1 cellular context compared by ENCODE assay signal in genomic region chr6:52635049-52635577, GRCh38.
TF ChIP-seq lines count a peak whose summit lies in the region.

No MANE protein-coding gene starts in this region.

TF ChIP-seq in K562, 482 proteins besides CTCF, POLR2A, EP300 and RAD21 (continued from another document and continues in another):
- no peak for TF ChIP-seq HINFP (tag; conservative IDR thresholded peaks at IDR 0.05; ENCODE audit: low read depth)
- TF ChIP-seq FOXO4 (CRISPR knock-in tag; IDR thresholded peaks at IDR 0.05), result no peak
- no peak for TF ChIP-seq ZNF324 (CRISPR knock-in tag; IDR thresholded peaks at IDR 0.05)
- no peak for TF ChIP-seq GTF2F1 (IDR thresholded peaks at IDR 0.05; ENCODE audit: low read depth, low read length)
- TF ChIP-seq, protein P1, sequence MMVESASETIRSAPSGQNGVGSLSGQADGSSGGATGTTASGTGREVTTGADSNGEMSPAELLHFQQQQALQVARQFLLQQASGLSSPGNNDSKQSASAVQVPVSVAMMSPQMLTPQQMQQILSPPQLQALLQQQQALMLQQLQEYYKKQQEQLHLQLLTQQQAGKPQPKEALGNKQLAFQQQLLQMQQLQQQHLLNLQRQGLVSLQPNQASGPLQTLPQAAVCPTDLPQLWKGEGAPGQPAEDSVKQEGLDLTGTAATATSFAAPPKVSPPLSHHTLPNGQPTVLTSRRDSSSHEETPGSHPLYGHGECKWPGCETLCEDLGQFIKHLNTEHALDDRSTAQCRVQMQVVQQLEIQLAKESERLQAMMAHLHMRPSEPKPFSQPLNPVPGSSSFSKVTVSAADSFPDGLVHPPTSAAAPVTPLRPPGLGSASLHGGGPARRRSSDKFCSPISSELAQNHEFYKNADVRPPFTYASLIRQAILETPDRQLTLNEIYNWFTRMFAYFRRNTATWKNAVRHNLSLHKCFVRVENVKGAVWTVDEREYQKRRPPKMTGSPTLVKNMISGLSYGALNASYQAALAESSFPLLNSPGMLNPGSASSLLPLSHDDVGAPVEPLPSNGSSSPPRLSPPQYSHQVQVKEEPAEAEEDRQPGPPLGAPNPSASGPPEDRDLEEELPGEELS (CRISPR knock-in tag; IDR thresholded peaks at IDR 0.05; ENCODE audit: borderline replicate concordance), result no peak
- no peak for TF ChIP-seq CBX2 (IDR thresholded peaks at IDR 0.05; ENCODE audit: insufficient read depth, low read length, poor library complexity, severe bottlenecking)
- TF ChIP-seq SRSF9 (IDR thresholded peaks at IDR 0.05; ENCODE audit: borderline replicate concordance, low read depth, low read length), result no peak
- TF ChIP-seq POLR2H (tag; IDR thresholded peaks at IDR 0.05; ENCODE audit: low read depth), result 0 out of 2 replicates have a peak, but pooled peaks have one; percentile 11
- TF ChIP-seq RBM34 (IDR thresholded peaks at IDR 0.05; ENCODE audit: borderline replicate concordance, insufficient read depth, low read length), result no peak
- no peak for TF ChIP-seq MYNN (IDR thresholded peaks at IDR 0.05)
- TF ChIP-seq MYNN (CRISPR knock-in tag; IDR thresholded peaks at IDR 0.05), result no peak
- TF ChIP-seq EGR1 (conservative IDR thresholded peaks at IDR 0.05), result no peak
- TF ChIP-seq NFIX (CRISPR knock-in tag; IDR thresholded peaks at IDR 0.05; ENCODE audit: low read depth), result no peak
- no peak for TF ChIP-seq ZNF277 (CRISPR knock-in tag; IDR thresholded peaks at IDR 0.05; ENCODE audit: borderline replicate concordance)
- TF ChIP-seq ZNF217 (CRISPR knock-in tag; IDR thresholded peaks at IDR 0.05), result no peak
- no peak for TF ChIP-seq HNRNPH1 (optimal IDR thresholded peaks at IDR 0.05; ENCODE audit: low read depth, low read length)
- TF ChIP-seq TBP (optimal IDR thresholded peaks at IDR 0.05; ENCODE audit: low read depth, low read length), result no peak
- TF ChIP-seq TOE1 (IDR thresholded peaks at IDR 0.05; ENCODE audit: borderline replicate concordance), result no peak
- TF ChIP-seq TOE1 (CRISPR knock-in tag; IDR thresholded peaks at IDR 0.05; ENCODE audit: borderline replicate concordance, low read depth), result no peak
- no peak for TF ChIP-seq HDAC6 (IDR thresholded peaks at IDR 0.05; ENCODE audit: low read depth, low read length)
- no peak for TF ChIP-seq ZNF76 (CRISPR knock-in tag; IDR thresholded peaks at IDR 0.05; ENCODE audit: borderline replicate concordance)
- TF ChIP-seq ZNF280B (CRISPR knock-in tag; IDR thresholded peaks at IDR 0.05), result no peak
- TF ChIP-seq KAT7 (CRISPR knock-in tag; IDR thresholded peaks at IDR 0.05; ENCODE audit: borderline replicate concordance), result no peak
- no peak for TF ChIP-seq MTF1 (CRISPR knock-in tag; IDR thresholded peaks at IDR 0.05; ENCODE audit: borderline replicate concordance)
- TF ChIP-seq SREBF1 (IDR thresholded peaks at IDR 0.05; ENCODE audit: borderline replicate concordance, low read depth, low read length), result no peak
- no peak for TF ChIP-seq BCOR (IDR thresholded peaks at IDR 0.05)
- no peak for TF ChIP-seq ZNF408 (CRISPR knock-in tag; IDR thresholded peaks at IDR 0.05; ENCODE audit: low read depth)
- no peak for TF ChIP-seq NR2C1 (IDR thresholded peaks at IDR 0.05)
- no peak for TF ChIP-seq NR2C1 (tag; IDR thresholded peaks at IDR 0.05)
- no peak for TF ChIP-seq ELF1 (tag; IDR thresholded peaks at IDR 0.05)
- no peak for TF ChIP-seq KDM5B (IDR thresholded peaks at IDR 0.05; ENCODE audit: insufficient replicate concordance, low read depth, low read length)
- TF ChIP-seq NCOA1 (IDR thresholded peaks at IDR 0.05; ENCODE audit: low read depth), result no peak
- TF ChIP-seq, protein P2, sequence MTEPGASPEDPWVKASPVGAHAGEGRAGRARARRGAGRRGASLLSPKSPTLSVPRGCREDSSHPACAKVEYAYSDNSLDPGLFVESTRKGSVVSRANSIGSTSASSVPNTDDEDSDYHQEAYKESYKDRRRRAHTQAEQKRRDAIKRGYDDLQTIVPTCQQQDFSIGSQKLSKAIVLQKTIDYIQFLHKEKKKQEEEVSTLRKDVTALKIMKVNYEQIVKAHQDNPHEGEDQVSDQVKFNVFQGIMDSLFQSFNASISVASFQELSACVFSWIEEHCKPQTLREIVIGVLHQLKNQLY (CRISPR knock-in tag; conservative IDR thresholded peaks at IDR 0.05), result no peak
- TF ChIP-seq ZNF785 (CRISPR knock-in tag; IDR thresholded peaks at IDR 0.05), result no peak
- no peak for TF ChIP-seq ZNF717 (CRISPR knock-in tag; IDR thresholded peaks at IDR 0.05)
- no peak for TF ChIP-seq ZNF644 (tag; IDR thresholded peaks at IDR 0.05; ENCODE audit: low read depth)
- TF ChIP-seq BCLAF1 (IDR thresholded peaks at IDR 0.05; ENCODE audit: borderline replicate concordance in 1 of 2, control insufficient read depth in 1 of 2, low read depth in 2 of 2, low read length in 1 of 2), result no peak
- TF ChIP-seq POLR2AphosphoS5 (IDR thresholded peaks at IDR 0.05; ENCODE audit: control insufficient read depth, insufficient read depth, low read depth, low read length), result no peak
- TF ChIP-seq RBM14 (IDR thresholded peaks at IDR 0.05; ENCODE audit: borderline replicate concordance, insufficient read depth, low read depth, low read length), result no peak
- no peak for TF ChIP-seq NEUROD1 (IDR thresholded peaks at IDR 0.05; ENCODE audit: borderline replicate concordance, low read depth, low read length, partially characterized antibody)
- TF ChIP-seq DPF2 (IDR thresholded peaks at IDR 0.05), result 0 out of 2 replicates have a peak, but pooled peaks have one; percentile 15
- TF ChIP-seq DDX20 (tag; IDR thresholded peaks at IDR 0.05; ENCODE audit: low read depth), result no peak
- no peak for TF ChIP-seq TEAD2 (tag; IDR thresholded peaks at IDR 0.05)
- no peak for TF ChIP-seq SRF (CRISPR knock-in tag; IDR thresholded peaks at IDR 0.05)
- no peak for TF ChIP-seq NR2C2 (CRISPR knock-in tag; IDR thresholded peaks at IDR 0.05)
- peak; percentile 29; the same call in 1 of the 2 replicates for TF ChIP-seq NR2C2 (tag; IDR thresholded peaks at IDR 0.05)
- TF ChIP-seq ZBTB2 (IDR thresholded peaks at IDR 0.05), result no peak
- TF ChIP-seq ZFP36 (IDR thresholded peaks at IDR 0.05; ENCODE audit: low read depth, low read length, partially characterized antibody), result no peak
- TF ChIP-seq, protein P3, sequence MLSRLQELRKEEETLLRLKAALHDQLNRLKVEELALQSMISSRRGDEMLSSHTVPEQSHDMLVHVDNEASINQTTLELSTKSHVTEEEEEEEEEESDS (CRISPR knock-in tag; IDR thresholded peaks at IDR 0.05), result no peak
- no peak for TF ChIP-seq PCBP1 (IDR thresholded peaks at IDR 0.05; ENCODE audit: low read depth, low read length, poor library complexity, severe bottlenecking)
- no peak for TF ChIP-seq RNF2 (IDR thresholded peaks at IDR 0.05)
- no peak for TF ChIP-seq ZNF512 (tag; IDR thresholded peaks at IDR 0.05)
- no peak for TF ChIP-seq BRD4 (IDR thresholded peaks at IDR 0.05)
- TF ChIP-seq, protein P4, sequence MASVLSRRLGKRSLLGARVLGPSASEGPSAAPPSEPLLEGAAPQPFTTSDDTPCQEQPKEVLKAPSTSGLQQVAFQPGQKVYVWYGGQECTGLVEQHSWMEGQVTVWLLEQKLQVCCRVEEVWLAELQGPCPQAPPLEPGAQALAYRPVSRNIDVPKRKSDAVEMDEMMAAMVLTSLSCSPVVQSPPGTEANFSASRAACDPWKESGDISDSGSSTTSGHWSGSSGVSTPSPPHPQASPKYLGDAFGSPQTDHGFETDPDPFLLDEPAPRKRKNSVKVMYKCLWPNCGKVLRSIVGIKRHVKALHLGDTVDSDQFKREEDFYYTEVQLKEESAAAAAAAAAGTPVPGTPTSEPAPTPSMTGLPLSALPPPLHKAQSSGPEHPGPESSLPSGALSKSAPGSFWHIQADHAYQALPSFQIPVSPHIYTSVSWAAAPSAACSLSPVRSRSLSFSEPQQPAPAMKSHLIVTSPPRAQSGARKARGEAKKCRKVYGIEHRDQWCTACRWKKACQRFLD (CRISPR knock-in tag; IDR thresholded peaks at IDR 0.05), result no peak
- no peak for TF ChIP-seq ZNF140 (CRISPR knock-in tag; IDR thresholded peaks at IDR 0.05)
